In genomic region chr7:95582578-95583293, GRCh38 we compare ENCODE assay signal across 19 cellular contexts. TPM values are rescaled to one million over a fixed set of nuclear protein-coding genes. Genes with fewer than 3 reads are reported as not detected.
"Had no signal": no experiment of that assay in that cellular context is flagged by ENCODE, and none has a peak within 500 bp of the region (broad histone marks: within the 10 kb centered on the region; RNA-seq: fewer than 3 reads in every experiment).

No MANE protein-coding gene starts in this region.

- FAIRE-seq: endometrium, small intestine had no signal

- H3K27me3 ChIP-seq: brain microvascular endothelial cell had no signal

- H3K9me3 ChIP-seq: lower lobe of right lung had no signal

- H3K36me3 ChIP-seq: brain microvascular endothelial cell had no signal

- H3K27ac ChIP-seq: brain microvascular endothelial cell, lower lobe of right lung had no signal

- DNase-seq: activated CD4-positive, alpha-beta memory T cell treated with anti-CD3 and anti-CD28 coated beads, Interleukin-2, amount 10 ng/mL, durations not matched to agents 7 days and 5 days; activated CD4-positive, alpha-beta T cell treated with anti-CD3 and anti-CD28 coated beads for 48 hours; activated CD4-positive, CD25-positive, alpha-beta regulatory T cell; activated CD8-positive, alpha-beta memory T cell treated with anti-CD3 and anti-CD28 coated beads, Interleukin-2, amount 10 ng/mL, durations not matched to agents 7 days and 5 days; activated naive CD8-positive, alpha-beta T cell treated with anti-CD3 and anti-CD28 coated beads, Interleukin-2, amount 10 ng/mL, durations not matched to agents 7 days and 5 days; brain microvascular endothelial cell; erythroblast; lower lobe of right lung; naive thymus-derived CD8-positive, alpha-beta T cell; posterior cingulate gyrus; retina; small intestine; stimulated activated CD4-positive, alpha-beta T cell treated with anti-CD3 and anti-CD28 coated beads, Interleukin-15, amount 100 ng/mL, for 24 hours; stimulated activated CD4-positive, alpha-beta T cell treated with anti-CD3 and anti-CD28 coated beads, Interleukin-4, amount 100 ng/mL, for 1 hour; stimulated activated naive CD8-positive, alpha-beta T cell treated with anti-CD3 and anti-CD28 coated beads, Interleukin-15, amount 100 ng/mL, for 72 hours; T-cell had no signal

- H3K4me3 ChIP-seq: coronary artery, lower lobe of right lung had no signal

- ATAC-seq: activated CD8-positive, alpha-beta memory T cell treated with anti-CD3 and anti-CD28 coated beads, Interleukin-2, amount 10 ng/mL, durations not matched to agents 7 days and 5 days; naive thymus-derived CD8-positive, alpha-beta T cell; SK-N-SH treated with all-trans-retinoic acid at 6 μM for 48 hours; stimulated activated naive CD8-positive, alpha-beta T cell treated with anti-CD3 and anti-CD28 coated beads, Interleukin-15, amount 100 ng/mL, for 72 hours; T-cell had no signal

RNA-seq across cellular contexts. Expression of gene PDK4, which starts 13.6 kb away (rescaled TPM):
- total RNA-seq: activated CD4-positive, alpha-beta memory T cell treated with anti-CD3 and anti-CD28 coated beads, Interleukin-2, amount 10 ng/mL, durations not matched to agents 7 days and 5 days; activated CD8-positive, alpha-beta memory T cell treated with anti-CD3 and anti-CD28 coated beads, Interleukin-2, amount 10 ng/mL, durations not matched to agents 7 days and 5 days had no signal
- polyA plus RNA-seq: naive thymus-derived CD8-positive, alpha-beta T cell had no signal
